In the genomic region with DNA sequence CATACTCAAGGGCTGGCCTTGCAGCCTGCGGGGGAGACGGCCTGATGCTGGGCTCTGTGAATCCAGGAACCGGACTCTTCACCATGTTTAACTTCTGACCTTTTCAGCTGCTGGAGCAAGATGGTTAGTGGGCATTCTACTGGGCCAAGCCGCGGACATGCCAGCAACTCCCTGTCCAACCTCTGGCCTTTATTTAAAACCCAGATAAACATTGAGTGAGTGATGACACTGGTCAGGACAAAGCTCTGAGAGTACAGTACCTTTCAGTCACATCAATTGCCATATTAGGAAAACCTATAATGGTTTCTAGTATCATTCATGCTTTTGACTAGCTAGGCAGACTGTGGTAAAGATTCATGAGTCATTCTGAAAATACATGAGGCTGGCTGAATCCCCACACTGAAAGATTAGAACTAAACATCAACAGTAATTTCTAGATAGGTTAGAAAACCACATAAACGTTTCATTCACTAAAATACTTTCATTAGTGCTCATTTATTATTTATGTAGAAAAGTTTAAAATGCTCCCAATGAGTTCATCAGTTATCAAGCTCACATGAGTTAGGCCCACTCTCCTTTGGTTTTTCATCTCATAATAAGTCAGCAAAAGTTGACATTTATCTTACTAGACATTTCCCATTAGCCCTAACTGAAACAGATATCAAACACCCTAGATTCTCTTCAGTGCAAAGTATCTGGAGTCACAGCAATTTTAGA, we compare ENCODE assay signal across 9 cellular contexts. TPM values are rescaled to one million over a fixed set of nuclear protein-coding genes. Genes with fewer than 3 reads are reported as not detected.
DNase-seq lines count a peak whose midpoint lies in the region; ATAC-seq, FAIRE-seq and TF ChIP-seq lines count a peak whose summit lies in the region.
"Had no signal": no experiment of that assay in that cellular context is flagged by ENCODE, and none has a peak within 500 bp of the region (broad histone marks: within the 10 kb centered on the region; RNA-seq: fewer than 3 reads in every experiment).

No MANE protein-coding gene starts in this region.

- intact Hi-C loops in left ventricle myocardium superior (cut with micrococcal nuclease) (no loop called here), A673 (cut with micrococcal nuclease; ENCODE audit: unreplicated experiment) (no loop called here)

- DNase-seq in GM18507 (ENCODE audit: extremely low spot score, insufficient read length, low read depth) (peak; percentile 77), H4 (ENCODE audit: low spot score) (peak; percentile 76), left ventricle myocardium superior (no peak), NCI-H1436 (lab: John Stamatoyannopoulos, UW) (no peak), occipital lobe (lab: John Stamatoyannopoulos, UW) (no peak), A673 (ENCODE audit: low spot score) (no peak), amniotic stem cell (lab: John Stamatoyannopoulos, UW) (no peak)

- H3K4me2 ChIP-seq in OCI-LY3 (ENCODE audit: low read length) = peak overlapping the region; percentile 71

- H3K79me2 ChIP-seq in OCI-LY3 (ENCODE audit: low read length) = no peaks in the 10 kb centered on the region

- POLR2A ChIA-PET in A673 (lab: Charles Lee; ENCODE audit: low non-redundant PET) = no interaction called here

- H4K20me1 ChIP-seq in OCI-LY3 (ENCODE audit: insufficient read depth, low read length) = no peaks in the 10 kb centered on the region; the same call in 1 of the 2 replicates

- TF ChIP-seq CTCF in OCI-LY3 (IDR thresholded peaks at IDR 0.05; ENCODE audit: low read depth, low read length) (no peak), A673 (conservative IDR thresholded peaks at IDR 0.05; ENCODE audit: low read depth, low read length) (no peak)

- peak overlapping the region; percentile 37 for H3K4me3 ChIP-seq in OCI-LY3 (ENCODE audit: low read length)
- H3K4me3 ChIP-seq in A673 (ENCODE audit: low read depth, low read length, poor library complexity, severe bottlenecking) = no peak overlapping the region

- BruUV-seq in A673 (replicated peaks; lab: Mats Ljungman, UMichigan) = no TSS peak

- peak overlapping the region; percentile 74 for H3K27ac ChIP-seq in OCI-LY3 (ENCODE audit: low read length)
- no peak overlapping the region for H3K27ac ChIP-seq in A673 (ENCODE audit: low read depth, low read length, poor library complexity, severe bottlenecking)

- no peaks in the 10 kb centered on the region for H3K27me3 ChIP-seq in OCI-LY3 (ENCODE audit: low read depth, low read length)
- H3K27me3 ChIP-seq in A673 (replicated peaks; ENCODE audit: insufficient read depth, low read depth, low read length, poor library complexity) = no peaks in the 10 kb centered on the region

- FAIRE-seq in GM18507 (lab: Jason Lieb, UNC) = peak; percentile 95

- H2AFZ ChIP-seq in OCI-LY3 (ENCODE audit: low read depth, low read length) = no peak overlapping the region

- peak; percentile 68 for ATAC-seq in left ventricle myocardium superior

- CTCF ChIA-PET in A673 (lab: Charles Lee) = no interaction called here

- peaks cover 42% of the 10 kb centered on the region for H3K36me3 ChIP-seq in OCI-LY3 (replicated peaks; ENCODE audit: low read depth, low read length)
- H3K36me3 ChIP-seq in A673 (ENCODE audit: insufficient read depth, low read length, poor library complexity, severe bottlenecking) = peaks cover 12% of the 10 kb centered on the region

- H3K4me1 ChIP-seq in OCI-LY3 (ENCODE audit: low read length) = peaks cover 25% of the 10 kb centered on the region
- H3K4me1 ChIP-seq in A673 (ENCODE audit: insufficient read depth, low read length, poor library complexity, severe bottlenecking) = no peaks in the 10 kb centered on the region

- peak overlapping the region; percentile 42; the same call in 1 of the 2 replicates for H3K9ac ChIP-seq in OCI-LY3 (ENCODE audit: low read length)

- H3K9me3 ChIP-seq in OCI-LY3 (ENCODE audit: insufficient read depth, low read length) (no peaks in the 10 kb centered on the region), A673 (ENCODE audit: low read depth, low read length, poor library complexity, severe bottlenecking) (no peaks in the 10 kb centered on the region)

RNA-seq across cellular contexts. Expression of a gene that starts 7.1 kb away (rescaled TPM):
- total RNA-seq in H4 (2014; rRNA removed; shearing (Covaris generic)) = not detected in 2 replicates
- 2,149 TPM for total RNA-seq in left ventricle myocardium superior
- 1.7 TPM for total RNA-seq in occipital lobe
- total RNA-seq in A673 (2021) = not detected in 2 replicates
- total RNA-seq: mononuclear cell had no signal

Comparison
In these comparisons a context has a peak if more than half of its experiments do, and no peak if none do; other contexts are left out.
1. DNase-seq: peak in GM18507 (single experiment) and H4 (single experiment); none in left ventricle myocardium superior (single experiment), NCI-H1436 (single experiment), occipital lobe (single experiment), A673 (single experiment) and amniotic stem cell (single experiment).
2. RNA of a gene that starts 7.1 kb away (total RNA-seq): 2,149 TPM in left ventricle myocardium superior (single experiment); 1.7 TPM in occipital lobe (single experiment), not detected in A673 and not detected in H4; every median in the first group is over 100 times any median in the second.